In the genomic region with DNA sequence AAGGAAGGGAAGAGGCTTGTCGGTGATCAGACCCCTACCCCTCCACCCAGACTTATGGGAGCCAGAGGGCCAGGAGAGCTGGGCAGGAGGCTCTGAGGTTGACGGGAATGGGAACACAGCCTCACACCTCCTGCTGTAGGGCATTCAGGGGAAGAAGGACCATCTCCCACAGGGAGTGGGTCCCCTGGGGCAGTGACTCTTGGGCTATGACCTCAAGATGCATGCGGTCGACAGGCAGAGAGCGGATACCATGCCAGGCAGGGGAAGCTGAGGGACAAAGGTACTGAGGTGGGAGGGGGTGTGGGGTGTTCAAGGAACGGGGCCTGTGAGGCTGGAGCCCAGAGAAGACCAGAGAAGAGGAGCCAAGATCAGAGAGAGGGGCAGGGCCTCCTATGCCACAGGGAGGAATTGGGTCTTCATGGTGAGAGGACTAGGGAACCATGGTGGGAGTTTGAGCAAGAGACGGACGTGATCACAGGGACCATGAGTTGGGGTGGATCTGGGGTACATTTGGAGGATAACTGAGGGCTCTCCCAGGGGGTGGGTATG, we compare ENCODE assay signal across 23 cellular contexts.
"Had no signal": no experiment of that assay in that cellular context is flagged by ENCODE, and none has a peak within 500 bp of the region (broad histone marks: within the 10 kb centered on the region; RNA-seq: fewer than 3 reads in every experiment).

No MANE protein-coding gene starts in this region.

- ATAC-seq: activated naive CD8-positive, alpha-beta T cell treated with anti-CD3 and anti-CD28 coated beads, Interleukin-2, amount 50 U/mL, for 24 hours; activated T-cell treated with anti-CD3 and anti-CD28 coated beads, Interleukin-2, amount 50 U/mL, for 4 hours; left lung; naive thymus-derived CD8-positive, alpha-beta T cell; right cardiac atrium had no signal

- H3K4me1 ChIP-seq: pancreas had no signal

- H3K36me3 Mint-ChIP-seq: activated naive CD4-positive, alpha-beta T cell treated with anti-CD3 and anti-CD28 coated beads, Interleukin-2, amount 10 ng/mL, durations not matched to agents 7 days and 5 days; brain; naive thymus-derived CD8-positive, alpha-beta T cell; type B pancreatic cell had no signal

- H3K9me3 ChIP-seq: left lung, pancreas, thoracic aorta, vagina had no signal

- H3K27ac ChIP-seq: left lung, pancreas, thoracic aorta, vagina had no signal

- H3K9me3 Mint-ChIP-seq: activated naive CD4-positive, alpha-beta T cell treated with anti-CD3 and anti-CD28 coated beads, Interleukin-2, amount 10 ng/mL, durations not matched to agents 7 days and 5 days; activated naive CD8-positive, alpha-beta T cell treated with anti-CD3 and anti-CD28 coated beads, Interleukin-2, amount 50 U/mL, for 24 hours; activated T-cell treated with anti-CD3 and anti-CD28 coated beads, Interleukin-2, amount 50 U/mL, for 4 hours; type B pancreatic cell had no signal

- H3K27me3 ChIP-seq: pancreas, vagina had no signal

- DNase-seq: activated CD4-positive, alpha-beta T cell treated with anti-CD3 and anti-CD28 coated beads, Interleukin-2, amount 50 U/mL, for 4 hours; activated CD8-positive, alpha-beta memory T cell treated with anti-CD3 and anti-CD28 coated beads for 24 hours; activated CD8-positive, alpha-beta memory T cell treated with anti-CD3 and anti-CD28 coated beads, Interleukin-2, amount 50 U/mL, for 4 hours; activated naive CD4-positive, alpha-beta T cell treated with anti-CD3 and anti-CD28 coated beads, Interleukin-2, amount 10 ng/mL, durations not matched to agents 7 days and 5 days; activated naive CD8-positive, alpha-beta T cell treated with anti-CD3 and anti-CD28 coated beads, Interleukin-2, amount 50 U/mL, for 24 hours; activated T-cell treated with anti-CD3 and anti-CD28 coated beads, Interleukin-2, amount 50 U/mL, for 4 hours; anterior cingulate cortex; caudate nucleus; dermis blood vessel endothelial cell; effector CD8-positive, alpha-beta T cell; erythroblast; foreskin fibroblast; stimulated activated CD4-positive, alpha-beta T cell treated with anti-CD3 and anti-CD28 coated beads, Interleukin-12 subunit alpha, Interleukin-12 subunit beta, amount 100 ng/mL, for 4 hours; T-helper 1 cell had no signal

- H3K4me1 Mint-ChIP-seq: brain had no signal

- H3K27ac Mint-ChIP-seq: activated naive CD4-positive, alpha-beta T cell treated with anti-CD3 and anti-CD28 coated beads, Interleukin-2, amount 10 ng/mL, durations not matched to agents 7 days and 5 days; activated naive CD8-positive, alpha-beta T cell treated with anti-CD3 and anti-CD28 coated beads, Interleukin-2, amount 50 U/mL, for 24 hours; type B pancreatic cell had no signal

- H3K4me3 ChIP-seq: left lung, lung, pancreas, thoracic aorta, vagina had no signal

- H3K27me3 Mint-ChIP-seq: naive thymus-derived CD8-positive, alpha-beta T cell; type B pancreatic cell had no signal

- H3K4me3 Mint-ChIP-seq: activated naive CD4-positive, alpha-beta T cell treated with anti-CD3 and anti-CD28 coated beads, Interleukin-2, amount 10 ng/mL, durations not matched to agents 7 days and 5 days; activated naive CD8-positive, alpha-beta T cell treated with anti-CD3 and anti-CD28 coated beads, Interleukin-2, amount 50 U/mL, for 24 hours; activated T-cell treated with anti-CD3 and anti-CD28 coated beads, Interleukin-2, amount 50 U/mL, for 4 hours; brain; naive thymus-derived CD8-positive, alpha-beta T cell; type B pancreatic cell had no signal

- H3K36me3 ChIP-seq: left lung, pancreas, thoracic aorta, vagina had no signal
